ENCODE assay signal across 14 cellular contexts in the genomic region with DNA sequence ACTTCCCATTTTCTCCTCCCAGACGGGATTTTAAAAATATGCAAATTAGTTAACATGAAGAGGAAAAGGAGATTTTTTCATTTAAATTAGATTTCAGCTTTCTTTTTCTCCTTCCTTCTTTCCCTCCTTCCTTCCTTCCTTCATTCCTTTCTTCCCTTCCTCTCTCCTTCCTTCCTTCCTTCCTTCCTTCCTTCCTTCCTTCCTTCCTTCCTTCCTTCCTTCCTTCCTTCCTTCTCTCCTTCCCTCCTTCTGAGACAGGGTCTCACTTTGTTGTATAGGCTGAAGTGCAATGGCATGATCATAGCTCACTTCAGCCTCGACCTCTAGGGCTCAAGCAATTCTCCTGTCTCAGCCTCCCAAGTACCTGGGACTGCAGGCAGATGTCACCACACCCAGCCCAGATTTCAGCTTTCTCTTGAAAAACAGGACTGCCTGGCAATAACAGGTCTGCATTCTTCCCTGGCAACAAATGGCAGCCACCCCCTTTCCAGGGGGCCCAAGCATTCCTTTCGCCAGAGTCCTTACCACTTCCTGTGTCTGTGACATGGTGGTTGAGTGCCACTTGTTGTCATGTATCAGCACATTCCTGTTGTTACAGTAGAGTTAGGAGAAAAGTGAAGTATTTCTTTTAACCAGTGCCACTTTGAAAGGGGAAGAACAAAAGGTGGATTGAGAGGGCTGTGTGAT.
DNase-seq lines count a peak whose midpoint lies in the region; ATAC-seq and TF ChIP-seq lines count a peak whose summit lies in the region.
"Had no signal": no experiment of that assay in that cellular context is flagged by ENCODE, and none has a peak within 500 bp of the region (broad histone marks: within the 10 kb centered on the region; RNA-seq: fewer than 3 reads in every experiment).

No MANE protein-coding gene starts in this region.

- H3K4me3 ChIP-seq in HEK293 (ENCODE audit: low read depth, low read length): no peak overlapping the region
- no peak overlapping the region for H3K4me3 ChIP-seq in SJCRH30
- no peak overlapping the region for H3K4me3 ChIP-seq in ovary
- H3K4me3 ChIP-seq: adrenal gland, Peyer's patch had no signal

- POLR2A ChIA-PET in HEK293 (lab: Yijun Ruan, JAX): interaction anchor here (0.6 to 0.7 kb wide), 2 partner anchors 94 to 652 kb away, joined by 5 to 6 read pairs; no protein-coding TSS in a partner anchor

- intact Hi-C loops in ovary (cut with DNase I): no loop called here

- H3K4me1 Mint-ChIP-seq in activated T-helper 17 cell treated with anti-CD3 and anti-CD28 coated beads, Interleukin-2, amount 50 U/mL, for 72 hours: no peaks in the 10 kb centered on the region

- H3K9me3 ChIP-seq in HEK293 (ENCODE audit: control insufficient read depth, insufficient read depth, low read depth, low read length) (no peaks in the 10 kb centered on the region), SJCRH30 (replicated peaks) (no peaks in the 10 kb centered on the region), ovary (no peaks in the 10 kb centered on the region)
- H3K9me3 ChIP-seq: adrenal gland, Peyer's patch had no signal

- H3K27ac Mint-ChIP-seq in activated T-helper 17 cell treated with anti-CD3 and anti-CD28 coated beads, Interleukin-2, amount 50 U/mL, for 72 hours: no peak overlapping the region
- H3K27ac Mint-ChIP-seq: activated CD4-positive, alpha-beta T cell treated with anti-CD3 and anti-CD28 coated beads, Interleukin-2, amount 10 ng/mL, durations not matched to agents 24 days and 14 days had no signal

- no peak for TF ChIP-seq EP300 in ovary (IDR thresholded peaks at IDR 0.05)

- H3K4me1 ChIP-seq in HEK293 (ENCODE audit: control insufficient read depth, insufficient read depth, low read length) (no peaks in the 10 kb centered on the region), SJCRH30 (peaks cover 25% of the 10 kb centered on the region), ovary (ENCODE audit: insufficient read depth) (no peaks in the 10 kb centered on the region)
- H3K4me1 ChIP-seq: adrenal gland, Peyer's patch had no signal

- WGBS in ovary, 3 donors: 44 to 52% (median 46%) methylated on average over 3 of the region's 3 CpGs

- H3K36me3 Mint-ChIP-seq in activated T-helper 17 cell treated with anti-CD3 and anti-CD28 coated beads, Interleukin-2, amount 50 U/mL, for 72 hours (ENCODE audit: low read depth): no peaks in the 10 kb centered on the region
- H3K36me3 Mint-ChIP-seq: CD4-positive, CD25-positive, alpha-beta regulatory T cell had no signal

- no peaks in the 10 kb centered on the region for H3K36me3 ChIP-seq in HEK293 (ENCODE audit: control insufficient read depth in 2 of 2, insufficient read depth in 1 of 2, low read length in 2 of 2)
- H3K36me3 ChIP-seq in SJCRH30: no peaks in the 10 kb centered on the region
- no peaks in the 10 kb centered on the region for H3K36me3 ChIP-seq in ovary
- H3K36me3 ChIP-seq: adrenal gland, Peyer's patch had no signal

- CTCF ChIA-PET in HEK293 (lab: Yijun Ruan, JAX): interaction anchor here (0.7 to 1.0 kb wide), 2 partner anchors 87 to 426 kb away, joined by 3 to 6 read pairs; no protein-coding TSS in a partner anchor

- TF ChIP-seq POLR2A in ovary (IDR thresholded peaks at IDR 0.05): no peak

- ATAC-seq in activated T-helper 17 cell treated with anti-CD3 and anti-CD28 coated beads, Interleukin-2, amount 50 U/mL, for 72 hours (replicated peaks): no peak
- no peak for ATAC-seq in HG03354 (IDR thresholded peaks at IDR 0.05; ENCODE audit: poor library complexity, severe bottlenecking, unreplicated experiment)
- ATAC-seq: esophagus mucosa, right cardiac atrium had no signal

- no peak for TF ChIP-seq CTCF in HEK293 (tag by site-specific recombination; IDR thresholded peaks at IDR 0.05)
- no peak for TF ChIP-seq CTCF in ovary (IDR thresholded peaks at IDR 0.05)

- DNase-seq in AG08396 (ENCODE audit: low spot score) (peak; percentile 62), SJCRH30 (peak; percentile 80 to 84), iPS DF 19.7 (ENCODE audit: low read depth, low spot score) (peak; percentile 63), CD1c-positive myeloid dendritic cell (ENCODE audit: extremely low spot score) (no peak), ovary (no peak)
- DNase-seq: activated CD4-positive, alpha-beta T cell treated with anti-CD3 and anti-CD28 coated beads, Interleukin-2, amount 10 ng/mL, durations not matched to agents 24 days and 14 days; adrenal gland; CD4-positive, CD25-positive, alpha-beta regulatory T cell; Peyer's patch; right cardiac atrium had no signal

- H3K4me3 Mint-ChIP-seq in activated T-helper 17 cell treated with anti-CD3 and anti-CD28 coated beads, Interleukin-2, amount 50 U/mL, for 72 hours: no peak overlapping the region
- H3K4me3 Mint-ChIP-seq: activated CD4-positive, alpha-beta T cell treated with anti-CD3 and anti-CD28 coated beads, Interleukin-2, amount 10 ng/mL, durations not matched to agents 24 days and 14 days; CD4-positive, CD25-positive, alpha-beta regulatory T cell had no signal

- H3K27ac ChIP-seq in HEK293 (ENCODE audit: extremely low read depth, low read depth, low read length) (no peak overlapping the region), SJCRH30 (peak overlapping the region; percentile 43), ovary (no peak overlapping the region)
- H3K27ac ChIP-seq: adrenal gland, Peyer's patch had no signal

- no peaks in the 10 kb centered on the region for H3K9me3 Mint-ChIP-seq in activated T-helper 17 cell treated with anti-CD3 and anti-CD28 coated beads, Interleukin-2, amount 50 U/mL, for 72 hours
- H3K9me3 Mint-ChIP-seq: activated CD4-positive, alpha-beta T cell treated with anti-CD3 and anti-CD28 coated beads, Interleukin-2, amount 10 ng/mL, durations not matched to agents 24 days and 14 days had no signal

- H3K27me3 Mint-ChIP-seq in activated T-helper 17 cell treated with anti-CD3 and anti-CD28 coated beads, Interleukin-2, amount 50 U/mL, for 72 hours: peaks cover 12% of the 10 kb centered on the region
- H3K27me3 Mint-ChIP-seq: activated CD4-positive, alpha-beta T cell treated with anti-CD3 and anti-CD28 coated beads, Interleukin-2, amount 10 ng/mL, durations not matched to agents 24 days and 14 days had no signal

- H3K27me3 ChIP-seq in SJCRH30: no peaks in the 10 kb centered on the region
- H3K27me3 ChIP-seq in ovary: no peaks in the 10 kb centered on the region
- H3K27me3 ChIP-seq: adrenal gland, Peyer's patch had no signal

TF ChIP-seq in HEK293, 187 proteins besides CTCF, POLR2A, EP300 and RAD21 (continues in another document):
- TF ChIP-seq SCRT2 (tag by site-specific recombination; IDR thresholded peaks at IDR 0.05): peak; percentile 48; the same call in 1 of the 2 replicates
- no peak for TF ChIP-seq ZNF221 (tag by site-specific recombination; IDR thresholded peaks at IDR 0.05; ENCODE audit: borderline replicate concordance)
- TF ChIP-seq TRIM28 (IDR thresholded peaks at IDR 0.05; ENCODE audit: borderline replicate concordance, low read length): no peak
- TF ChIP-seq ZNF701 (tag by site-specific recombination; IDR thresholded peaks at IDR 0.05): no peak
- TF ChIP-seq, protein P1, sequence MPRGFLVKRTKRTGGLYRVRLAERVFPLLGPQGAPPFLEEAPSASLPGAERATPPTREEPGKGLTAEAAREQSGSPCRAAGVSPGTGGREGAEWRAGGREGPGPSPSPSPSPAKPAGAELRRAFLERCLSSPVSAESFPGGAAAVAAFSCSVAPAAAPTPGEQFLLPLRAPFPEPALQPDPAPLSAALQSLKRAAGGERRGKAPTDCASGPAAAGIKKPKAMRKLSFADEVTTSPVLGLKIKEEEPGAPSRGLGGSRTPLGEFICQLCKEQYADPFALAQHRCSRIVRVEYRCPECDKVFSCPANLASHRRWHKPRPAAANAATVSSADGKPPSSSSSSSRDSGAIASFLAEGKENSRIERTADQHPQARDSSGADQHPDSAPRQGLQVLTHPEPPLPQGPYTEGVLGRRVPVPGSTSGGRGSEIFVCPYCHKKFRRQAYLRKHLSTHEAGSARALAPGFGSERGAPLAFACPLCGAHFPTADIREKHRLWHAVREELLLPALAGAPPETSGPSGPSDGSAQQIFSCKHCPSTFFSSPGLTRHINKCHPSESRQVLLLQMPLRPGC (tag by site-specific recombination; IDR thresholded peaks at IDR 0.05): no peak
- TF ChIP-seq ZNF843 (tag by site-specific recombination; IDR thresholded peaks at IDR 0.05): no peak
- TF ChIP-seq ZFP3 (tag by site-specific recombination; IDR thresholded peaks at IDR 0.05; ENCODE audit: low read depth): no peak
- TF ChIP-seq, protein P2, sequence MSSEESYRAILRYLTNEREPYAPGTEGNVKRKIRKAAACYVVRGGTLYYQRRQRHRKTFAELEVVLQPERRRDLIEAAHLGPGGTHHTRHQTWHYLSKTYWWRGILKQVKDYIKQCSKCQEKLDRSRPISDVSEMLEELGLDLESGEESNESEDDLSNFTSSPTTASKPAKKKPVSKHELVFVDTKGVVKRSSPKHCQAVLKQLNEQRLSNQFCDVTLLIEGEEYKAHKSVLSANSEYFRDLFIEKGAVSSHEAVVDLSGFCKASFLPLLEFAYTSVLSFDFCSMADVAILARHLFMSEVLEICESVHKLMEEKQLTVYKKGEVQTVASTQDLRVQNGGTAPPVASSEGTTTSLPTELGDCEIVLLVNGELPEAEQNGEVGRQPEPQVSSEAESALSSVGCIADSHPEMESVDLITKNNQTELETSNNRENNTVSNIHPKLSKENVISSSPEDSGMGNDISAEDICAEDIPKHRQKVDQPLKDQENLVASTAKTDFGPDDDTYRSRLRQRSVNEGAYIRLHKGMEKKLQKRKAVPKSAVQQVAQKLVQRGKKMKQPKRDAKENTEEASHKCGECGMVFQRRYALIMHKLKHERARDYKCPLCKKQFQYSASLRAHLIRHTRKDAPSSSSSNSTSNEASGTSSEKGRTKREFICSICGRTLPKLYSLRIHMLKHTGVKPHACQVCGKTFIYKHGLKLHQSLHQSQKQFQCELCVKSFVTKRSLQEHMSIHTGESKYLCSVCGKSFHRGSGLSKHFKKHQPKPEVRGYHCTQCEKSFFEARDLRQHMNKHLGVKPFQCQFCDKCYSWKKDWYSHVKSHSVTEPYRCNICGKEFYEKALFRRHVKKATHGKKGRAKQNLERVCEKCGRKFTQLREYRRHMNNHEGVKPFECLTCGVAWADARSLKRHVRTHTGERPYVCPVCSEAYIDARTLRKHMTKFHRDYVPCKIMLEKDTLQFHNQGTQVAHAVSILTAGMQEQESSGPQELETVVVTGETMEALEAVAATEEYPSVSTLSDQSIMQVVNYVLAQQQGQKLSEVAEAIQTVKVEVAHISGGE (tag by site-specific recombination; conservative IDR thresholded peaks at IDR 0.05; ENCODE audit: low read depth): no peak
- no peak for TF ChIP-seq GLIS2 (tag by site-specific recombination; IDR thresholded peaks at IDR 0.05)
- TF ChIP-seq ZNF548 (tag by site-specific recombination; IDR thresholded peaks at IDR 0.05): no peak
- TF ChIP-seq ZNF660 (tag by site-specific recombination; IDR thresholded peaks at IDR 0.05): no peak
- TF ChIP-seq SCRT1 (tag by site-specific recombination; IDR thresholded peaks at IDR 0.05; ENCODE audit: borderline replicate concordance): 0 out of 2 replicates have a peak, but pooled peaks have one; percentile 11
- TF ChIP-seq ZNF629 (tag by site-specific recombination; IDR thresholded peaks at IDR 0.05): no peak
- no peak for TF ChIP-seq ZNF561 (tag by site-specific recombination; IDR thresholded peaks at IDR 0.05; ENCODE audit: borderline replicate concordance)

Comparison
In these comparisons a context has a peak if more than half of its experiments do, and no peak if none do; other contexts are left out.
1. DNase-seq: peak in AG08396 (single experiment), SJCRH30 (2 of 2) and iPS DF 19.7 (single experiment); none in CD1c-positive myeloid dendritic cell (single experiment) and ovary (0 of 5).